Comparison of ENCODE assay signal across 19 cellular contexts in genomic region chr9:89501311-89501898, GRCh38. TPM values are rescaled to one million over a fixed set of nuclear protein-coding genes. Genes with fewer than 3 reads are reported as not detected.
DNase-seq lines count a peak whose midpoint lies in the region; ATAC-seq, FAIRE-seq and TF ChIP-seq lines count a peak whose summit lies in the region.
"Had no signal": no experiment of that assay in that cellular context is flagged by ENCODE, and none has a peak within 500 bp of the region (broad histone marks: within the 10 kb centered on the region; RNA-seq: fewer than 3 reads in every experiment).

No MANE protein-coding gene starts in this region.

- CTCF ChIA-PET in activated CD4-positive, alpha-beta T cell treated with anti-CD3 and anti-CD28 coated beads, Interleukin-2, amount 10 ng/mL, durations not matched to agents 7 days and 5 days (lab: Charles Lee) = interaction anchor here (0.6 to 2.1 kb wide), 10 partner anchors 9 to 153 kb away, joined by 3 to 8 read pairs (median 5); no protein-coding TSS in a partner anchor
- CTCF ChIA-PET in T-cell (lab: Charles Lee) = interaction anchor here in 1 of 2 donors (0.6 to 3.3 kb wide), 4 partner anchors 12 to 102 kb away, joined by 3 to 16 read pairs (median 5); no protein-coding TSS in a partner anchor

- peak overlapping the region; percentile 23 for H3K4me3 Mint-ChIP-seq in activated CD4-positive, alpha-beta T cell treated with anti-CD3 and anti-CD28 coated beads, Interleukin-2, amount 10 ng/mL, durations not matched to agents 7 days and 5 days
- peak overlapping the region in 2 of 3 donors; percentile 17 to 44 for H3K4me3 Mint-ChIP-seq in T-cell
- H3K4me3 Mint-ChIP-seq in stimulated activated effector memory CD8-positive, alpha-beta T cell treated with anti-CD3 and anti-CD28 coated beads, Interleukin-12 subunit alpha, Interleukin-12 subunit beta, amount 100 ng/mL, for 72 hours = peak overlapping the region; percentile 49
- H3K4me3 Mint-ChIP-seq: type B pancreatic cell had no signal

- H3K27me3 Mint-ChIP-seq in activated CD4-positive, alpha-beta T cell treated with anti-CD3 and anti-CD28 coated beads, Interleukin-2, amount 10 ng/mL, durations not matched to agents 7 days and 5 days = no peaks in the 10 kb centered on the region
- H3K27me3 Mint-ChIP-seq in T-cell = no peaks in the 10 kb centered on the region

- H3K27me3 ChIP-seq in dorsolateral prefrontal cortex = no peaks in the 10 kb centered on the region
- no peaks in the 10 kb centered on the region for H3K27me3 ChIP-seq in vagina
- H3K27me3 ChIP-seq: ovary had no signal

- peaks cover 11% of the 10 kb centered on the region for H3K36me3 Mint-ChIP-seq in activated CD4-positive, alpha-beta T cell treated with anti-CD3 and anti-CD28 coated beads, Interleukin-2, amount 10 ng/mL, durations not matched to agents 7 days and 5 days (ENCODE audit: low read depth)
- H3K36me3 Mint-ChIP-seq in T-cell = no peaks in the 10 kb centered on the region
- H3K36me3 Mint-ChIP-seq in stimulated activated effector memory CD8-positive, alpha-beta T cell treated with anti-CD3 and anti-CD28 coated beads, Interleukin-12 subunit alpha, Interleukin-12 subunit beta, amount 100 ng/mL, for 72 hours = peaks cover 13% of the 10 kb centered on the region
- H3K36me3 Mint-ChIP-seq: type B pancreatic cell had no signal

- no peak for FAIRE-seq in HTR-8/SVneo (lab: Jason Lieb, UNC)
- FAIRE-seq: A549, RCC 7860 had no signal

- H3K9me3 Mint-ChIP-seq in activated CD4-positive, alpha-beta T cell treated with anti-CD3 and anti-CD28 coated beads, Interleukin-2, amount 10 ng/mL, durations not matched to agents 7 days and 5 days = no peaks in the 10 kb centered on the region
- H3K9me3 Mint-ChIP-seq in T-cell = no peaks in the 10 kb centered on the region
- no peaks in the 10 kb centered on the region for H3K9me3 Mint-ChIP-seq in stimulated activated effector memory CD8-positive, alpha-beta T cell treated with anti-CD3 and anti-CD28 coated beads, Interleukin-12 subunit alpha, Interleukin-12 subunit beta, amount 100 ng/mL, for 72 hours
- H3K9me3 Mint-ChIP-seq: type B pancreatic cell had no signal

- no peaks in the 10 kb centered on the region for H3K36me3 ChIP-seq in vagina
- H3K36me3 ChIP-seq: ovary had no signal

- peaks cover 68% of the 10 kb centered on the region for H3K4me1 Mint-ChIP-seq in activated CD4-positive, alpha-beta T cell treated with anti-CD3 and anti-CD28 coated beads, Interleukin-2, amount 10 ng/mL, durations not matched to agents 7 days and 5 days
- H3K4me1 Mint-ChIP-seq in T-cell = peaks cover 67 to 86% (median 78%) of the 10 kb centered on the region in 3 donors
- peaks cover 62% of the 10 kb centered on the region for H3K4me1 Mint-ChIP-seq in stimulated activated effector memory CD8-positive, alpha-beta T cell treated with anti-CD3 and anti-CD28 coated beads, Interleukin-12 subunit alpha, Interleukin-12 subunit beta, amount 100 ng/mL, for 72 hours

- H3K27ac Mint-ChIP-seq in activated CD4-positive, alpha-beta T cell treated with anti-CD3 and anti-CD28 coated beads, Interleukin-2, amount 10 ng/mL, durations not matched to agents 7 days and 5 days = peak overlapping the region; percentile 89
- peak overlapping the region; percentile 91 to 94 for H3K27ac Mint-ChIP-seq in T-cell
- peak overlapping the region; percentile 84 for H3K27ac Mint-ChIP-seq in stimulated activated effector memory CD8-positive, alpha-beta T cell treated with anti-CD3 and anti-CD28 coated beads, Interleukin-12 subunit alpha, Interleukin-12 subunit beta, amount 100 ng/mL, for 72 hours
- H3K27ac Mint-ChIP-seq: type B pancreatic cell had no signal

- H3K9me3 ChIP-seq in vagina = no peaks in the 10 kb centered on the region
- H3K9me3 ChIP-seq: A549, mucosa of descending colon, ovary had no signal

- no peak for ATAC-seq in T-cell (replicated peaks in 1 of 4)
- peak; percentile 3 for ATAC-seq in stimulated activated effector memory CD8-positive, alpha-beta T cell treated with anti-CD3 and anti-CD28 coated beads, Interleukin-12 subunit alpha, Interleukin-12 subunit beta, amount 100 ng/mL, for 72 hours
- ATAC-seq: A549, left cardiac atrium had no signal

- TF ChIP-seq POLR2A in vagina (IDR thresholded peaks at IDR 0.05) = no peak

- intact Hi-C loops in dorsolateral prefrontal cortex (cut with DNase I) (no loop called here), vagina (cut with DNase I) (no loop called here)

- no peak for DNase-seq in activated CD4-positive, alpha-beta T cell treated with anti-CD3 and anti-CD28 coated beads, Interleukin-2, amount 10 ng/mL, durations not matched to agents 7 days and 5 days
- no peak for DNase-seq in activated CD4-positive, alpha-beta T cell treated with anti-CD3 and anti-CD28 coated beads, Interleukin-2, amount 50 U/mL, for 4 hours
- DNase-seq in T-cell = no peak
- DNase-seq in dorsolateral prefrontal cortex = peak in 4 of 10 donors; percentile 49 to 71 (median 62)
- no peak for DNase-seq in stimulated activated effector memory CD8-positive, alpha-beta T cell treated with anti-CD3 and anti-CD28 coated beads, Interleukin-12 subunit alpha, Interleukin-12 subunit beta, amount 100 ng/mL, for 72 hours (ENCODE audit: low spot score in 2 of 2)
- DNase-seq in COR-L47 (lab: John Stamatoyannopoulos, UW) = no peak
- DNase-seq in HTR-8/SVneo (ENCODE audit: insufficient read length, low spot score) = no peak
- no peak for DNase-seq in vagina (ENCODE audit: extremely low spot score in 2 of 2)
- DNase-seq: amniotic stem cell; Karpas-422; left cardiac atrium; mucosa of descending colon; NCI-H1105 treated with DMSO at 0.1 percent for 48 hours; NCI-H774; ovary; stimulated activated CD4-positive, alpha-beta T cell treated with anti-CD3 and anti-CD28 coated beads, Interleukin-4, amount 100 ng/mL, for 24 hours had no signal

- H3K4me1 ChIP-seq in vagina = peaks cover 24% of the 10 kb centered on the region

- H3K27ac ChIP-seq in dorsolateral prefrontal cortex = peak overlapping the region in 31 of 59 donors; percentile 5 to 81 (median 35)
- no peak overlapping the region for H3K27ac ChIP-seq in vagina
- H3K27ac ChIP-seq: A549, ovary had no signal

- POLR2A ChIA-PET in activated CD4-positive, alpha-beta T cell treated with anti-CD3 and anti-CD28 coated beads, Interleukin-2, amount 10 ng/mL, durations not matched to agents 7 days and 5 days (lab: Charles Lee) = interaction anchor here (0.7 kb wide), 1 partner anchor 12 kb away, joined by 3 read pairs; no protein-coding TSS in a partner anchor
- POLR2A ChIA-PET in T-cell (lab: Charles Lee) = interaction anchor here in 1 of 2 donors (1.2 kb wide), 1 partner anchor 12 kb away, joined by 3 read pairs; no protein-coding TSS in a partner anchor

- H3K4me3 ChIP-seq in dorsolateral prefrontal cortex = no peak overlapping the region
- H3K4me3 ChIP-seq in vagina = no peak overlapping the region
- H3K4me3 ChIP-seq: A549, mucosa of descending colon, ovary had no signal

- TF ChIP-seq CTCF in dorsolateral prefrontal cortex (IDR thresholded peaks at IDR 0.05 in 54 of 56, conservative IDR thresholded peaks at IDR 0.05 in 2 of 56; ENCODE audit: low read depth in 1 of 56, partially characterized antibody in 56 of 56) (no peak), vagina (IDR thresholded peaks at IDR 0.05) (no peak)

RNA-seq across cellular contexts. Expression of gene SEMA4D, which starts 3.5 kb away (rescaled TPM):
- total RNA-seq in activated CD4-positive, alpha-beta T cell treated with anti-CD3 and anti-CD28 coated beads, Interleukin-2, amount 10 ng/mL, durations not matched to agents 7 days and 5 days = 100 to 1,000 TPM; 334 to 336 TPM
- 100 to 1,000 TPM; 347 to 585 (median 434) TPM for total RNA-seq in T-cell
- 100 to 1,000 TPM in 116 of 120 experiments, 10 to 100 TPM in 4; 90.5 to 697 (median 192) TPM for total RNA-seq in dorsolateral prefrontal cortex
- total RNA-seq in vagina = 39.3 TPM
